13 cellular contexts compared by ENCODE assay signal in the genomic region with DNA sequence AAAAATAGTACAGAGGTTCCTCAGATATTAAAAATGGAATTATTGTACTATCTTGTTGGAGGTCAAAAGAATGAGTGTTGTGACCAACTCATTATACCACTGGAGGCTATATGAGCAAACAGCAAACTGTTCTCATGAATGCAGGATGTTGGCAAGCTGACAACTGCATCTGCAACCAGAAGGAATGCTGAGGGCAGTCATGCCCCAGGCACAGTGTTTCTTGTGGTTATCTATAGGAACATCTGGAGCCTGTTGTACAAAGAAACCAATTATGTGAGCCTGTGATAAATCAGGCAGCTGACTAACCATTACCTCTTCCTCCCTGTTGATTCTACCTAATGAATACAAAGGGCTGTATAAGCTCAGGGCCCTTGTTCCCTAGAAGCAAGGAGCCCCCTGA.
"Had no signal": no experiment of that assay in that cellular context is flagged by ENCODE, and none has a peak within 500 bp of the region (broad histone marks: within the 10 kb centered on the region; RNA-seq: fewer than 3 reads in every experiment).

No MANE protein-coding gene starts in this region.

- ATAC-seq: body of pancreas; heart left ventricle; left lobe of liver; natural killer cell treated with Interleukin-12 subunit alpha and Interleukin-12 subunit beta and Interleukin-15 and Interleukin-18, amount 100 ng/mL, for 72 hours; stimulated activated naive B cell treated with anti-CD40 and anti-IgM and Interleukin-4, amounts not matched to agents 10 μg/mL and 1 μg/mL and 100 μg/mL, for 72 hours had no signal

- DNase-seq: activated CD4-positive, alpha-beta T cell treated with anti-CD3 and anti-CD28 coated beads, Interleukin-2, amount 50 U/mL, for 1 hour; activated effector memory CD4-positive, alpha-beta T cell treated with Interleukin-2 at 50 U/mL for 16 hours; activated T-cell treated with anti-CD3 and anti-CD28 coated beads, Interleukin-2, amount 50 U/mL, for 1 hour; body of pancreas; heart left ventricle; nucleus accumbens; stimulated activated CD4-positive, alpha-beta T cell treated with anti-CD3 and anti-CD28 coated beads, Interleukin-1b, Interleukin-23, amount 100 ng/mL, for 48 hours; stimulated activated naive B cell treated with anti-CD40 and anti-IgM and Interleukin-4, amounts not matched to agents 10 μg/mL and 1 μg/mL and 100 μg/mL, for 72 hours; transverse colon had no signal

- H3K27me3 ChIP-seq: body of pancreas, esophagus muscularis mucosa, right atrium auricular region, transverse colon had no signal

- H3K36me3 ChIP-seq: esophagus muscularis mucosa, heart left ventricle, right atrium auricular region, transverse colon had no signal

- H3K27ac ChIP-seq: body of pancreas, esophagus muscularis mucosa, heart left ventricle, right atrium auricular region, transverse colon had no signal

- H3K4me3 ChIP-seq: body of pancreas, esophagus muscularis mucosa, heart left ventricle, right atrium auricular region, transverse colon had no signal

- H3K4me1 ChIP-seq: body of pancreas, esophagus muscularis mucosa, heart left ventricle, right atrium auricular region, transverse colon had no signal
